Comparison of ENCODE assay signal across 8 cellular contexts in genomic region chr3:24773798-24774197, GRCh38.
DNase-seq lines count a peak whose midpoint lies in the region; ATAC-seq, FAIRE-seq and TF ChIP-seq lines count a peak whose summit lies in the region.

No MANE protein-coding gene starts in this region.

- no peaks in the 10 kb centered on the region for H3K79me2 ChIP-seq in keratinocyte (ENCODE audit: control insufficient read depth, insufficient read depth, low read length)

- H3K27me3 Mint-ChIP-seq in Calu3 (ENCODE audit: unreplicated experiment): no peaks in the 10 kb centered on the region

- H3K4me3 ChIP-seq in bronchial epithelial cell (ENCODE audit: low read depth, low read length) (no peak overlapping the region), keratinocyte (ENCODE audit: control insufficient read depth in 2 of 3, extremely low read depth in 1 of 3, insufficient read depth in 2 of 3, low read depth in 1 of 3, low read length in 3 of 3) (no peak overlapping the region), tibial artery (no peak overlapping the region)

- peak; percentile 81 for DNase-seq in Calu3
- peak; percentile 19 for DNase-seq in NOMO-1 treated with dmso at 0.1 percent for 144 hours (lab: John Stamatoyannopoulos, UW; ENCODE audit: unreplicated experiment)
- peak; percentile 57 for DNase-seq in bronchial epithelial cell (ENCODE audit: low read depth)
- no peak for DNase-seq in keratinocyte (ENCODE audit: low read depth, low spot score)
- DNase-seq in tibial artery: peak in 1 of 2 donors; percentile 24

- H3K27me3 ChIP-seq in bronchial epithelial cell (ENCODE audit: control insufficient read depth, insufficient read depth, low read length) (no peaks in the 10 kb centered on the region), keratinocyte (ENCODE audit: control insufficient read depth, extremely low read depth, insufficient read depth, low read length) (no peaks in the 10 kb centered on the region), tibial artery (no peaks in the 10 kb centered on the region)

- H3K36me3 Mint-ChIP-seq in Calu3 (ENCODE audit: insufficient read depth, unreplicated experiment): peaks cover 6% of the 10 kb centered on the region

- intact Hi-C loops in Calu3 (cut with micrococcal nuclease; ENCODE audit: unreplicated experiment): loop anchor here (1.0 to 10.0 kb wide), 5 partner anchors 161 to 819 kb away; no protein-coding TSS in a partner anchor
- intact Hi-C loops in tibial artery (cut with DNase I; ENCODE audit: low total_unique reads): no loop called here

- peak; percentile 23 for FAIRE-seq in bronchial epithelial cell (lab: Jason Lieb, UNC)
- FAIRE-seq in keratinocyte (lab: Jason Lieb, UNC): no peak

- H3K36me3 ChIP-seq in bronchial epithelial cell (ENCODE audit: control insufficient read depth, insufficient read depth, low read length) (no peaks in the 10 kb centered on the region), keratinocyte (ENCODE audit: control insufficient read depth in 2 of 2, extremely low read depth in 1 of 2, insufficient read depth in 2 of 2, low read length in 2 of 2) (no peaks in the 10 kb centered on the region), tibial artery (no peaks in the 10 kb centered on the region)

- peak; percentile 65 for TF ChIP-seq CTCF in Calu3 (IDR thresholded peaks at IDR 0.05; ENCODE audit: unreplicated experiment)
- peak; percentile 84 for TF ChIP-seq CTCF in bronchial epithelial cell (IDR thresholded peaks at IDR 0.05; ENCODE audit: insufficient read depth, low read length, severe bottlenecking)
- peak; percentile 72 to 84 (median 75) for TF ChIP-seq CTCF in keratinocyte (optimal IDR thresholded peaks at IDR 0.05 in 1 of 3, IDR thresholded peaks at IDR 0.05 in 1 of 3, conservative IDR thresholded peaks at IDR 0.05 in 1 of 3; ENCODE audit: extremely low read depth in 1 of 3, insufficient read depth in 2 of 3, low read length in 3 of 3)
- TF ChIP-seq CTCF in tibial artery (IDR thresholded peaks at IDR 0.05): peak; percentile 62 to 71

- no peak overlapping the region for H3K9ac ChIP-seq in keratinocyte (ENCODE audit: control insufficient read depth, extremely low read depth, insufficient read depth, low read length)

- no peaks in the 10 kb centered on the region for H3K9me1 ChIP-seq in keratinocyte (ENCODE audit: control insufficient read depth, extremely low read depth, insufficient read depth, low read length)

- H3K9me3 Mint-ChIP-seq in Calu3 (ENCODE audit: low read depth, unreplicated experiment): no peaks in the 10 kb centered on the region

- no peak overlapping the region for H3K4me2 ChIP-seq in keratinocyte (ENCODE audit: control insufficient read depth, extremely low read depth, insufficient read depth, low read depth, low read length)

- no peak overlapping the region for H2AFZ ChIP-seq in keratinocyte (ENCODE audit: control insufficient read depth, low read length)

- no peaks in the 10 kb centered on the region for H3K4me1 ChIP-seq in keratinocyte (ENCODE audit: control insufficient read depth, extremely low read depth, insufficient read depth, low read length)
- H3K4me1 ChIP-seq in tibial artery: no peaks in the 10 kb centered on the region

- H3K4me3 Mint-ChIP-seq in Calu3 (ENCODE audit: low read depth, unreplicated experiment): no peak overlapping the region

- no peak overlapping the region for H3K27ac Mint-ChIP-seq in Calu3 (ENCODE audit: unreplicated experiment)

- dilution Hi-C loops in keratinocyte (cut with MboI; ENCODE audit: extremely low pct_ligation_motif_present, low sequenced_read_pairs): no loop called here

- H4K20me1 ChIP-seq in keratinocyte (ENCODE audit: control insufficient read depth, extremely low read depth, insufficient read depth, low read length): no peaks in the 10 kb centered on the region

- CTCF ChIA-PET in Calu3 (lab: Charles Lee): interaction anchor here (0.5 to 1.0 kb wide), 7 partner anchors 36 to 821 kb away, joined by 3 to 9 read pairs (median 6); no protein-coding TSS in a partner anchor

- H3K4me1 Mint-ChIP-seq in Calu3 (ENCODE audit: low read depth, unreplicated experiment): peaks cover 8% of the 10 kb centered on the region

- no TSS peak for BruUV-seq in Calu3 (replicated peaks; lab: Mats Ljungman, UMichigan)

- H3K27ac ChIP-seq in keratinocyte (ENCODE audit: control insufficient read depth, insufficient read depth, low read length) (no peak overlapping the region), tibial artery (no peak overlapping the region)

- no peaks in the 10 kb centered on the region for H3K9me3 ChIP-seq in keratinocyte (ENCODE audit: control insufficient read depth, low read depth, low read length)
- no peaks in the 10 kb centered on the region for H3K9me3 ChIP-seq in tibial artery

- ATAC-seq in GM19043 (IDR thresholded peaks at IDR 0.05; ENCODE audit: low read depth, unreplicated experiment) (peak; percentile 78), HG03571 (IDR thresholded peaks at IDR 0.05; ENCODE audit: unreplicated experiment) (peak; percentile 53), GM18511 (IDR thresholded peaks at IDR 0.05; ENCODE audit: unreplicated experiment) (no peak)
